8 cellular contexts compared by ENCODE assay signal in the genomic region with DNA sequence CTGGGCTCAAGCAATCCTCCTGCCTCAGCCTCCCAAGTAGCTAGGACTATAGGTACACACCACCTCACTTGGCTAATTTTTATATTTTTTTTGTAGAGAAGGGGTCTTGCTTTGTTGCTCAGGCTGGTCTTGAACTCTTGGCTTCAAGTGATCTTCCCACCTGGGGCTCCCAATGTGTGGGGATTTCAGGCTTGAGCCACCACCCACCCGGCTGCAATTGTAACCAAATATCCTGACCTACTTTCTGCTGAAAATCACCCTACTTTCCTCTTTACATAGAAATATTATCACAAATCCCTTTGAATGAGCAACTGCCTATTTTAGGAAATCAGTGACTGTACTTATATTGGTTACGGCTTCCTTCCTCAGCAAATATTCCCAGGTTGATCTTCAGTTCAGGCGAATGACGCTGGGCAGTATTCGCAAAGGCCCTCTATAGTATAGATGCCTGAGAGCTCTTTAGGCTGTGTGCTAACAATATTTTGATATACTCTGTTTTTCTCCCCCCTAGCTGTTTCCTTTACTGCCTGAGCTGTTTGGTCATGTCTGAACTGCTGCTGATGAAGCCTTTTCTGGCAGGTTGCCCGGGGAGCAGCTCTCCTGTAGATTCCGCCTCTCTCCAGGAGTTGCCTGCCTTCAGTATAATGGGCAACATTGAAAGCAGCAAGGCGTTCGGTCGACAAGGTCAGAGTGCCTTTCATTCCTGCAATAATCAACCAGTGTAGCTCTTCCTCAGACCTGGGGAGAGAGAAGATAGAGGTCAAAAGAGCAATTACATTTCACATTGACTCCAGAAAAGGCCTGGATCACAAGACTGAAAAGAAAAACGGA. TPM values are rescaled to one million over a fixed set of nuclear protein-coding genes. Genes with fewer than 3 reads are reported as not detected.
A peak's percentile ranks its signal among the peaks of the same experiment; 100 is the strongest.
DNase-seq lines count a peak whose midpoint lies in the region; ATAC-seq and TF ChIP-seq lines count a peak whose summit lies in the region.

No MANE protein-coding gene starts in this region.

- H3K9ac ChIP-seq in duodenal mucosa (ENCODE audit: low read depth in 1 of 2, low read length in 2 of 2) (peak overlapping the region; percentile 15 to 26), liver (ENCODE audit: low read depth in 1 of 2, low read length in 2 of 2) (no peak overlapping the region)

- ATAC-seq in HG03521 (IDR thresholded peaks at IDR 0.05; ENCODE audit: unreplicated experiment) (no peak), GM21526 (IDR thresholded peaks at IDR 0.05; ENCODE audit: low FRiP score, unreplicated experiment) (no peak)

- TF ChIP-seq CTCF in liver (IDR thresholded peaks at IDR 0.05; ENCODE audit: low read depth, low read length, missing input control): no peak

- H3K27ac ChIP-seq in duodenal mucosa (ENCODE audit: low read depth, low read length) (no peak overlapping the region), liver (ENCODE audit: low read depth in 1 of 2, low read length in 2 of 2) (no peak overlapping the region)

- H3K9me3 ChIP-seq in duodenal mucosa (ENCODE audit: control insufficient read depth in 1 of 2, low read length in 2 of 2) (no peaks in the 10 kb centered on the region), liver (ENCODE audit: control insufficient read depth in 4 of 4, low read length in 3 of 4) (no peaks in the 10 kb centered on the region)

- H3K36me3 ChIP-seq in duodenal mucosa (ENCODE audit: control insufficient read depth in 1 of 2, insufficient read depth in 2 of 2, low read length in 2 of 2) (no peaks in the 10 kb centered on the region), liver (ENCODE audit: control insufficient read depth in 4 of 4, insufficient read depth in 3 of 4, low read depth in 1 of 4, low read length in 3 of 4) (no peaks in the 10 kb centered on the region)

- H3K27me3 ChIP-seq in duodenal mucosa (ENCODE audit: control insufficient read depth in 1 of 2, insufficient read depth in 2 of 2, low read length in 2 of 2) (no peaks in the 10 kb centered on the region), liver (ENCODE audit: control insufficient read depth in 4 of 4, insufficient read depth in 4 of 4, low read length in 3 of 4) (no peaks in the 10 kb centered on the region)

- peaks cover 10 to 17% of the 10 kb centered on the region in 2 donors for H3K4me1 ChIP-seq in duodenal mucosa (ENCODE audit: control insufficient read depth in 1 of 2, insufficient read depth in 2 of 2, low read length in 2 of 2)
- peaks cover 0 to 5% (median 4%) of the 10 kb centered on the region in 4 donors for H3K4me1 ChIP-seq in liver (ENCODE audit: control insufficient read depth in 4 of 4, insufficient read depth in 4 of 4, low read length in 3 of 4)

- WGBS in liver: 55% methylated on average over 11 of the region's 11 CpGs

- peak; percentile 4 for DNase-seq in EH (ENCODE audit: low read depth)
- DNase-seq in NCI-H510A (lab: John Stamatoyannopoulos, UW): peak; percentile 71
- DNase-seq in middle frontal gyrus (ENCODE audit: extremely low spot score, low spot score): no peak
- DNase-seq in effector CD4-positive, alpha-beta T cell: no peak

- TF ChIP-seq RAD21 in liver (IDR thresholded peaks at IDR 0.05): peak; percentile 9 to 49

- peak overlapping the region in 1 of 2 donors; percentile 27 for H3K4me3 ChIP-seq in duodenal mucosa (ENCODE audit: low read depth in 1 of 2, low read length in 2 of 2)
- H3K4me3 ChIP-seq in liver (ENCODE audit: low read depth in 1 of 3, low read length in 3 of 3): no peak overlapping the region

TF ChIP-seq in liver, 16 proteins besides CTCF, POLR2A, EP300 and RAD21:
- TF ChIP-seq NR2F2 (IDR thresholded peaks at IDR 0.05) (peak; percentile 45), GABPA (IDR thresholded peaks at IDR 0.05 in 1 of 2, conservative IDR thresholded peaks at IDR 0.05 in 1 of 2) (no peak), YY1 (IDR thresholded peaks at IDR 0.05) (no peak)

RNA-seq across cellular contexts. Expression of a gene that starts 59.8 kb away (rescaled TPM):
- total RNA-seq in liver: 1 to 10 TPM; 3.9 to 7.6 TPM
- polyA plus RNA-seq in liver: 1 to 10 TPM; 1.4 to 2.5 TPM

Comparison
In these comparisons a context has a peak if more than half of its experiments do, and no peak if none do; other contexts are left out.
1. DNase-seq: peak in EH (single experiment) and NCI-H510A (single experiment); none in middle frontal gyrus (single experiment) and effector CD4-positive, alpha-beta T cell (single experiment).
2. H3K9ac ChIP-seq: peak in duodenal mucosa (2 of 2); none in liver (0 of 2).